ENCODE assay signal across 8 cellular contexts in genomic region chr2:86562485-86562890, GRCh38. TPM values are rescaled to one million over a fixed set of nuclear protein-coding genes. Genes with fewer than 3 reads are reported as not detected.
DNase-seq lines count a peak whose midpoint lies in the region; ATAC-seq and TF ChIP-seq lines count a peak whose summit lies in the region.

No MANE protein-coding gene starts in this region.

- peak overlapping the region; percentile 97 for H3K4me3 Mint-ChIP-seq in activated T-cell treated with anti-CD3 and anti-CD28 coated beads, Interleukin-2, amount 50 U/mL, for 4 hours
- peak overlapping the region; percentile 94 for H3K4me3 Mint-ChIP-seq in activated CD4-positive, alpha-beta memory T cell treated with anti-CD3 and anti-CD28 coated beads for 36 hours

- H3K4me3 ChIP-seq in iPS-20b (ENCODE audit: low read length) (peak overlapping the region; percentile 97), suprapubic skin (peak overlapping the region; percentile 92)

- peak overlapping the region; percentile 98 for H3K27ac Mint-ChIP-seq in activated CD4-positive, alpha-beta memory T cell treated with anti-CD3 and anti-CD28 coated beads for 36 hours

- ATAC-seq in activated T-cell treated with anti-CD3 and anti-CD28 coated beads, Interleukin-2, amount 50 U/mL, for 4 hours: no peak

- H3K36me3 ChIP-seq in iPS-20b (ENCODE audit: insufficient read depth, low read depth, low read length): no peaks in the 10 kb centered on the region
- H3K36me3 ChIP-seq in suprapubic skin: no peaks in the 10 kb centered on the region

- H3K9me3 Mint-ChIP-seq in activated T-cell treated with anti-CD3 and anti-CD28 coated beads, Interleukin-2, amount 50 U/mL, for 4 hours: no peaks in the 10 kb centered on the region
- H3K9me3 Mint-ChIP-seq in activated CD4-positive, alpha-beta memory T cell treated with anti-CD3 and anti-CD28 coated beads for 36 hours: no peaks in the 10 kb centered on the region

- H3K27me3 ChIP-seq in iPS-20b (ENCODE audit: insufficient read depth, low read length): peaks cover 22% of the 10 kb centered on the region; the same call in 1 of the 2 replicates
- no peaks in the 10 kb centered on the region for H3K27me3 ChIP-seq in suprapubic skin

- no peaks in the 10 kb centered on the region for H3K27me3 Mint-ChIP-seq in activated T-cell treated with anti-CD3 and anti-CD28 coated beads, Interleukin-2, amount 50 U/mL, for 4 hours (ENCODE audit: low read depth)
- no peaks in the 10 kb centered on the region for H3K27me3 Mint-ChIP-seq in activated CD4-positive, alpha-beta memory T cell treated with anti-CD3 and anti-CD28 coated beads for 36 hours

- no peak for TF ChIP-seq CTCF in suprapubic skin (IDR thresholded peaks at IDR 0.05)

- H3K4me1 ChIP-seq in iPS-20b (ENCODE audit: insufficient read depth, low read length) (no peaks in the 10 kb centered on the region), suprapubic skin (peaks cover 36% of the 10 kb centered on the region)

- POLR2A ChIA-PET in activated CD4-positive, alpha-beta memory T cell treated with anti-CD3 and anti-CD28 coated beads for 36 hours (lab: Charles Lee): interaction anchor here (0.7 to 2.4 kb wide), 5 partner anchors 9 to 127 kb away, joined by 3 to 11 read pairs (median 4); partner anchors contain the start of gene KDM3A

- 1% methylated on average over 13 of the region's 13 CpGs for WGBS in suprapubic skin

- H3K36me3 Mint-ChIP-seq in activated T-cell treated with anti-CD3 and anti-CD28 coated beads, Interleukin-2, amount 50 U/mL, for 4 hours (ENCODE audit: insufficient read depth): peaks cover 8% of the 10 kb centered on the region
- H3K36me3 Mint-ChIP-seq in activated CD4-positive, alpha-beta memory T cell treated with anti-CD3 and anti-CD28 coated beads for 36 hours: peaks cover 15% of the 10 kb centered on the region

- no peak for TF ChIP-seq POLR2A in suprapubic skin (IDR thresholded peaks at IDR 0.05)

- peaks cover 42% of the 10 kb centered on the region for H3K4me1 Mint-ChIP-seq in activated T-cell treated with anti-CD3 and anti-CD28 coated beads, Interleukin-2, amount 50 U/mL, for 4 hours (ENCODE audit: low read depth)
- H3K4me1 Mint-ChIP-seq in activated CD4-positive, alpha-beta memory T cell treated with anti-CD3 and anti-CD28 coated beads for 36 hours (ENCODE audit: low read depth): peaks cover 27% of the 10 kb centered on the region

- peak overlapping the region; percentile 50 for H3K27ac ChIP-seq in iPS-20b (ENCODE audit: low read length)
- peak overlapping the region; percentile 100 for H3K27ac ChIP-seq in suprapubic skin

- H3K9me3 ChIP-seq in iPS-20b (ENCODE audit: insufficient read depth, low read depth, low read length) (no peaks in the 10 kb centered on the region), suprapubic skin (no peaks in the 10 kb centered on the region)

- peak overlapping the region; percentile 94 for H3K9ac ChIP-seq in iPS-20b (ENCODE audit: low read depth, low read length)

- CTCF ChIA-PET in activated CD4-positive, alpha-beta memory T cell treated with anti-CD3 and anti-CD28 coated beads for 36 hours (lab: Charles Lee): no interaction called here

- DNase-seq in activated T-cell treated with anti-CD3 and anti-CD28 coated beads, Interleukin-2, amount 50 U/mL, for 4 hours: no peak
- DNase-seq in activated T-cell treated with anti-CD3 and anti-CD28 coated beads, Interleukin-2, amount 50 U/mL, for 1 hour: no peak
- no peak for DNase-seq in activated CD4-positive, alpha-beta memory T cell treated with anti-CD3 and anti-CD28 coated beads for 36 hours
- DNase-seq in suprapubic skin (ENCODE audit: low spot score in 2 of 2) (no peak), superior temporal gyrus (ENCODE audit: extremely low spot score) (no peak), DMS79 (lab: John Stamatoyannopoulos, UW) (no peak), COLO668 (lab: John Stamatoyannopoulos, UW; ENCODE audit: unreplicated experiment) (no peak)

- no peak for TF ChIP-seq EP300 in suprapubic skin (IDR thresholded peaks at IDR 0.05)

- intact Hi-C loops in activated CD4-positive, alpha-beta memory T cell treated with anti-CD3 and anti-CD28 coated beads for 36 hours (cut with micrococcal nuclease): loop anchor here (2.0 to 10.0 kb wide), 3 partner anchors 22 to 525 kb away; partner anchors contain the start of genes IMMT and MRPL35

RNA-seq across cellular contexts. Expression of gene CHMP3, which starts 0.8 kb away (rescaled TPM):
- total RNA-seq in activated T-cell treated with anti-CD3 and anti-CD28 coated beads, Interleukin-2, amount 50 U/mL, for 4 hours: 10 to 100 TPM; 45.4 to 50.2 (median 48.3) TPM
- 10 to 100 TPM; 36.5 to 38.6 TPM for total RNA-seq in activated CD4-positive, alpha-beta memory T cell treated with anti-CD3 and anti-CD28 coated beads for 36 hours
- 100 to 1,000 TPM in 1 of 4 donors, 10 to 100 TPM in 3; 77.5 to 104 (median 92.4) TPM for total RNA-seq in suprapubic skin
